In genomic region chr20:24823989-24824693, GRCh38 we compare ENCODE assay signal across 22 cellular contexts.
DNase-seq lines count a peak whose midpoint lies in the region; ATAC-seq and TF ChIP-seq lines count a peak whose summit lies in the region.
"Had no signal": no experiment of that assay in that cellular context is flagged by ENCODE, and none has a peak within 500 bp of the region (broad histone marks: within the 10 kb centered on the region; RNA-seq: fewer than 3 reads in every experiment).

No MANE protein-coding gene starts in this region.

- ATAC-seq in RWPE2 (ENCODE audit: low read depth) (no peak; the same call in 2 of the 3 replicates), HG02884 (IDR thresholded peaks at IDR 0.05; ENCODE audit: unreplicated experiment) (no peak)
- ATAC-seq: Panc1 had no signal

- intact Hi-C loops in thyroid gland (cut with DNase I) = no loop called here

- DNase-seq in activated effector memory CD4-positive, alpha-beta T cell treated with anti-CD3 and anti-CD28 coated beads, Interleukin-2, amount 50 U/mL, for 16 hours = peak; percentile 43
- no peak for DNase-seq in activated effector memory CD4-positive, alpha-beta T cell treated with Interleukin-2 at 50 U/mL for 16 hours
- DNase-seq in RWPE2 (ENCODE audit: low spot score) (peak; percentile 24), mesenteric fat pad (ENCODE audit: low spot score) (peak; percentile 41), thyroid gland (no peak), anterior cingulate cortex (lab: John Stamatoyannopoulos, UW) (no peak)
- DNase-seq in stimulated activated CD8-positive, alpha-beta memory T cell treated with anti-CD3 and anti-CD28 coated beads, Interleukin-4, amount 100 ng/mL, for 48 hours = peak; percentile 14
- DNase-seq: AML-193, EL, GF-D8, H7, HFFc6, IMR-90, NCI-H1105, NCI-H2029 treated with DMSO at 0.1 percent for 48 hours, NCI-H345, NCI-H524, NCI-H774, SJCRH30 had no signal

- H3K4me3 ChIP-seq in RWPE2 (ENCODE audit: severe bottlenecking) (no peak overlapping the region), thyroid gland (replicated peaks in 1 of 3) (no peak overlapping the region)
- H3K4me3 ChIP-seq: SJCRH30 had no signal

- H3K27ac ChIP-seq in RWPE2 (ENCODE audit: poor library complexity, severe bottlenecking) (no peak overlapping the region), thyroid gland (no peak overlapping the region)
- H3K27ac ChIP-seq: KMS-11, SJCRH30 had no signal

- TF ChIP-seq CTCF in RWPE2 (IDR thresholded peaks at IDR 0.05; ENCODE audit: poor library complexity, severe bottlenecking) (no peak), thyroid gland (IDR thresholded peaks at IDR 0.05) (no peak)

- no peaks in the 10 kb centered on the region for H3K9me3 ChIP-seq in RWPE2 (ENCODE audit: severe bottlenecking)
- no peaks in the 10 kb centered on the region for H3K9me3 ChIP-seq in thyroid gland
- H3K9me3 ChIP-seq: SJCRH30 had no signal

- no peaks in the 10 kb centered on the region for H3K4me1 ChIP-seq in RWPE2 (ENCODE audit: insufficient read depth, poor library complexity, severe bottlenecking)
- H3K4me1 ChIP-seq in thyroid gland = peaks cover 0 to 11% of the 10 kb centered on the region in 2 donors
- H3K4me1 ChIP-seq: SJCRH30 had no signal

- H3K36me3 ChIP-seq in RWPE2 (ENCODE audit: low read depth) (no peaks in the 10 kb centered on the region), thyroid gland (no peaks in the 10 kb centered on the region)
- H3K36me3 ChIP-seq: SJCRH30 had no signal

- H3K27me3 ChIP-seq in RWPE2 (ENCODE audit: insufficient read depth, poor library complexity, severe bottlenecking) = no peaks in the 10 kb centered on the region
- no peaks in the 10 kb centered on the region for H3K27me3 ChIP-seq in thyroid gland

- no peak for TF ChIP-seq POLR2A in thyroid gland (IDR thresholded peaks at IDR 0.05)

- WGBS in thyroid gland, 2 donors = 84 to 96% methylated on average over 9 to 10 of the region's 13 CpGs

Comparison
In these comparisons a context has a peak if more than half of its experiments do, and no peak if none do; other contexts are left out.
1. DNase-seq: peak in activated effector memory CD4-positive, alpha-beta T cell treated with anti-CD3 and anti-CD28 coated beads, Interleukin-2, amount 50 U/mL, for 16 hours (single experiment), RWPE2 (single experiment), mesenteric fat pad (single experiment) and stimulated activated CD8-positive, alpha-beta memory T cell treated with anti-CD3 and anti-CD28 coated beads, Interleukin-4, amount 100 ng/mL, for 48 hours (single experiment); none in activated effector memory CD4-positive, alpha-beta T cell treated with Interleukin-2 at 50 U/mL for 16 hours (single experiment), thyroid gland (0 of 2) and anterior cingulate cortex (0 of 58).